Comparison of ENCODE assay signal across 1 cellular context in genomic region chr5:68086443-68086842, GRCh38.
TF ChIP-seq lines count a peak whose summit lies in the region.

No MANE protein-coding gene starts in this region.

TF ChIP-seq in HepG2, 621 proteins besides CTCF, POLR2A, EP300 and RAD21 (continued from another document):
- TF ChIP-seq ZNF513 (CRISPR knock-in tag; conservative IDR thresholded peaks at IDR 0.05), result no peak
- no peak for TF ChIP-seq RFXAP (CRISPR knock-in tag; IDR thresholded peaks at IDR 0.05; ENCODE audit: borderline replicate concordance)
